Comparison of ENCODE assay signal across 8 cellular contexts in the genomic region with DNA sequence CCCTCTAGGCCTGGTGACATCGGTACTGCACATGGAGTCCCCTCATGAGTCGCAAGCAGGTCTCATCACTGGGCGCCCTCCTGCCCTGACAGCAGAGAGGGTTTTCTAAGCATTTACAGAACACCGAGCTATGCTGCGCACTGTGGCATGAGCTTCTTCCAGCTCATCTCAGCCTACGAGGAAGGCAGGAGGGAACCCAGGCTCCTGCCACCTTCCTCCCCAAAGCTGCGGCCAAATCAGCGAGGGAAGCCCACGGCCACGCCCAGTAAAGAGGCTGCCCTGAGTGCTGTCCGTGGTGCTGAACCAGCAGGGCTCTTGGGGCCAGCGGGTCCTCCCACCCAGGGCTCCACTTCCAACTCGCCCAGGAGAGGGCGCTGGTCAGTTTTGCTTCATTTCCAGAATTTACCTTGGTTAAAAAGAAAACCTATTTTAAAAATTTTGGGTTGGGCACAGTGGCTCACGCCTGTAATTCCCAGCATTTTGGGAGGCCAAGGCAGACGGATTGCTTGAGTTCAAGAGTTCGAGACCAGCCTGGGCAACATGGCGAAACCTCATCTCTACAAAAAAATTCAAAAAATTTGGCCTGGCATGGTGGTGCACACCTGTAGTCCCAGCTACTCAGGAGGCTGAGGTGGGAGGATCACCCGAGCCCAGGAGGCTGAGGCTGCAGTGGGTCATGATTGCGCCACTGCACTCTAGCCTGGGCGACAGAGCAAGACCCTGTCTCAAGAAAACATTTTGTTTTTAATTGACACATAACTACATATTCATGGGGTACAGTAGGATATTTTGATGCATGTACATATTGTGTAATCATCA. TPM values are rescaled to one million over a fixed set of nuclear protein-coding genes. Genes with fewer than 3 reads are reported as not detected.
DNase-seq lines count a peak whose midpoint lies in the region; ATAC-seq, FAIRE-seq and TF ChIP-seq lines count a peak whose summit lies in the region.

No MANE protein-coding gene starts in this region.

- intact Hi-C loops in body of pancreas (cut with DNase I) = no loop called here

- whole genome bisulfite sequencing in body of pancreas, 2 donors = 27 to 33% methylated on average over 14 to 21 of the region's 21 CpGs

- peaks cover 40% of the 10 kb centered on the region for H3K27me3 Mint-ChIP-seq in T-helper 17 cell

- H3K4me2 ChIP-seq in DND-41 (ENCODE audit: insufficient read depth, low read length) = no peak overlapping the region

- DNase-seq in DND-41 (peak; percentile 92), HTR-8/SVneo (ENCODE audit: insufficient read length, low spot score) (peak; percentile 80), T-helper 17 cell (peak in 2 of 3 donors; percentile 17 to 25), body of pancreas (peak; percentile 51 to 79 (median 70)), iPS DF 4.7 (ENCODE audit: extremely low read depth, low spot score) (peak; percentile 69)
- peak; percentile 28 to 71 for DNase-seq in stimulated activated CD4-positive, alpha-beta T cell treated with anti-CD3 and anti-CD28 coated beads, Interleukin-12 subunit alpha, Interleukin-12 subunit beta, amount 100 ng/mL, for 24 hours (ENCODE audit: low read depth in 2 of 2)

- H3K79me2 ChIP-seq in DND-41 (ENCODE audit: insufficient read depth, low read length) = peaks cover 73% of the 10 kb centered on the region

- H3K9me3 ChIP-seq in DND-41 (ENCODE audit: insufficient read depth, low read length, severe bottlenecking) (no peaks in the 10 kb centered on the region), T-helper 17 cell (ENCODE audit: control insufficient read depth, low read length, poor library complexity, severe bottlenecking) (no peaks in the 10 kb centered on the region), body of pancreas (no peaks in the 10 kb centered on the region)

- H3K27ac Mint-ChIP-seq in T-helper 17 cell = no peak overlapping the region

- TF ChIP-seq CTCF in DND-41 (IDR thresholded peaks at IDR 0.05; ENCODE audit: borderline replicate concordance, extremely low read depth, low read length, poor library complexity, severe bottlenecking) (peak; percentile 92), body of pancreas (IDR thresholded peaks at IDR 0.05) (peak in 6 of 7 experiments; percentile 23 to 61 (median 44))

- H3K27me3 ChIP-seq in DND-41 (ENCODE audit: insufficient read depth, low read length, poor library complexity) = no peaks in the 10 kb centered on the region
- no peaks in the 10 kb centered on the region for H3K27me3 ChIP-seq in body of pancreas

- no peak overlapping the region for H3K9ac ChIP-seq in DND-41 (ENCODE audit: low read depth, low read length)

- no peak for FAIRE-seq in HTR-8/SVneo (lab: Jason Lieb, UNC)

- H3K4me1 ChIP-seq in DND-41 (ENCODE audit: insufficient read depth, low read length) (no peaks in the 10 kb centered on the region), body of pancreas (no peaks in the 10 kb centered on the region)

- no peaks in the 10 kb centered on the region for H3K4me1 Mint-ChIP-seq in T-helper 17 cell

- H3K4me3 Mint-ChIP-seq in T-helper 17 cell = no peak overlapping the region

- H3K27ac ChIP-seq in DND-41 (ENCODE audit: low read length) = no peak overlapping the region
- no peak overlapping the region for H3K27ac ChIP-seq in body of pancreas

- TF ChIP-seq POLR2A in body of pancreas (IDR thresholded peaks at IDR 0.05) = no peak

- H3K36me3 ChIP-seq in DND-41 (ENCODE audit: insufficient read depth, low read length) = peaks cover 16% of the 10 kb centered on the region
- H3K36me3 ChIP-seq in body of pancreas (replicated peaks in 1 of 2; ENCODE audit: insufficient read depth in 1 of 2, low read depth in 2 of 2) = no peaks in the 10 kb centered on the region

- H3K4me3 ChIP-seq in DND-41 (ENCODE audit: low read depth in 1 of 2, low read length in 2 of 2) (no peak overlapping the region), body of pancreas (no peak overlapping the region)

- H4K20me1 ChIP-seq in DND-41 (ENCODE audit: insufficient read depth, low read length) = peaks cover 96% of the 10 kb centered on the region

- no peak overlapping the region for H2AFZ ChIP-seq in DND-41 (ENCODE audit: low read depth, low read length)

- ATAC-seq in DND-41 (ENCODE audit: insufficient read depth, low read depth) (peak; percentile 100), T-helper 17 cell (peak; percentile 48), body of pancreas (peak; percentile 40), HG02885 (IDR thresholded peaks at IDR 0.05; ENCODE audit: poor library complexity, unreplicated experiment) (no peak), HG03378 (IDR thresholded peaks at IDR 0.05; ENCODE audit: unreplicated experiment) (no peak)

- no peaks in the 10 kb centered on the region for H3K36me3 Mint-ChIP-seq in T-helper 17 cell (ENCODE audit: low read depth)

RNA-seq across cellular contexts. Expression of a gene that starts 34.2 kb away (rescaled TPM):
- total RNA-seq in T-helper 17 cell (not detected), body of pancreas (under 1 TPM in 1 of 2 donors, not detected in 1; under 0.01 TPM)

Comparison
In these comparisons a context has a peak if more than half of its experiments do, and no peak if none do; other contexts are left out.
1. ATAC-seq: peak in DND-41 (single experiment), T-helper 17 cell (single experiment) and body of pancreas (single experiment); none in HG02885 (single experiment) and HG03378 (single experiment).
2. DNase-seq: peak in every context shown above with its lines; median percentile 92 in DND-41; 80 in HTR-8/SVneo; 70 in body of pancreas; 69 in iPS DF 4.7; 50 in stimulated activated CD4-positive, alpha-beta T cell treated with anti-CD3 and anti-CD28 coated beads, Interleukin-12 subunit alpha, Interleukin-12 subunit beta, amount 100 ng/mL, for 24 hours; 21 in T-helper 17 cell.